8 cellular contexts compared by ENCODE assay signal in genomic region chrX:41335590-41336331, GRCh38. TPM values are rescaled to one million over a fixed set of nuclear protein-coding genes. Genes with fewer than 3 reads are reported as not detected.
DNase-seq lines count a peak whose midpoint lies in the region; ATAC-seq and TF ChIP-seq lines count a peak whose summit lies in the region.

No MANE protein-coding gene starts in this region.

- H3K4me1 ChIP-seq in SK-N-SH (ENCODE audit: control insufficient read depth in 1 of 2, insufficient read depth in 2 of 2, low read depth in 1 of 2, low read length in 1 of 2): peaks cover 0 to 26% of the 10 kb centered on the region in 2 experiments; a peak in 3 of 4 replicates
- peaks cover 8% of the 10 kb centered on the region for H3K4me1 ChIP-seq in iPS-15b (ENCODE audit: control insufficient read depth, insufficient read depth, low read length)
- H3K4me1 ChIP-seq in stomach smooth muscle (ENCODE audit: control insufficient read depth, insufficient read depth, low read length): peaks cover 35% of the 10 kb centered on the region

- H3K27ac ChIP-seq in SK-N-SH (ENCODE audit: low read depth in 2 of 2, low read length in 1 of 2): peak overlapping the region in 1 of 2 experiments; percentile 99; a peak in 2 of 4 replicates
- peak overlapping the region; percentile 100 for H3K27ac ChIP-seq in stomach smooth muscle (ENCODE audit: low read length)

- no peak overlapping the region for H2AFZ ChIP-seq in SK-N-SH (ENCODE audit: low read depth)

- H3K27me3 Mint-ChIP-seq in activated T-helper 17 cell treated with anti-CD3 and anti-CD28 coated beads, Interleukin-2, amount 50 U/mL, for 72 hours: no peaks in the 10 kb centered on the region

- peaks cover 58% of the 10 kb centered on the region for H4K20me1 ChIP-seq in SK-N-SH (ENCODE audit: insufficient read depth)

- H3K9me3 Mint-ChIP-seq in activated T-helper 17 cell treated with anti-CD3 and anti-CD28 coated beads, Interleukin-2, amount 50 U/mL, for 72 hours: no peaks in the 10 kb centered on the region

- H3K9me3 ChIP-seq in SK-N-SH (no peaks in the 10 kb centered on the region), iPS-15b (ENCODE audit: control insufficient read depth, insufficient read depth, low read length) (no peaks in the 10 kb centered on the region), stomach smooth muscle (ENCODE audit: control insufficient read depth in 2 of 2, low read length in 2 of 2) (no peaks in the 10 kb centered on the region)

- DNase-seq in SK-N-SH (no peak), cortex of kidney (lab: John Stamatoyannopoulos, UW) (no peak), hypothalamus (lab: John Stamatoyannopoulos, UW) (no peak)
- DNase-seq in activated CD8-positive, alpha-beta memory T cell treated with anti-CD3 and anti-CD28 coated beads, Interleukin-2, amount 50 U/mL, for 48 hours: no peak

- H3K27me3 ChIP-seq in SK-N-SH (ENCODE audit: insufficient read depth): no peaks in the 10 kb centered on the region
- no peaks in the 10 kb centered on the region for H3K27me3 ChIP-seq in iPS-15b (ENCODE audit: control insufficient read depth, insufficient read depth, low read length)
- H3K27me3 ChIP-seq in stomach smooth muscle (ENCODE audit: control insufficient read depth in 1 of 2, insufficient read depth in 2 of 2, low read length in 2 of 2): no peaks in the 10 kb centered on the region

- peaks cover 68% of the 10 kb centered on the region for H3K79me2 ChIP-seq in SK-N-SH (ENCODE audit: insufficient read depth)

- H3K4me1 Mint-ChIP-seq in activated T-helper 17 cell treated with anti-CD3 and anti-CD28 coated beads, Interleukin-2, amount 50 U/mL, for 72 hours: peaks cover 6% of the 10 kb centered on the region

- H3K9ac ChIP-seq in SK-N-SH: peak overlapping the region; percentile 100
- H3K9ac ChIP-seq in iPS-15b (ENCODE audit: low read depth, low read length): peak overlapping the region; percentile 77
- H3K9ac ChIP-seq in stomach smooth muscle (ENCODE audit: low read length in 2 of 2): peak overlapping the region; percentile 78 to 99

- peak overlapping the region; percentile 89 for H3K4me2 ChIP-seq in SK-N-SH

- peak overlapping the region; percentile 95 for H3K4me3 Mint-ChIP-seq in activated T-helper 17 cell treated with anti-CD3 and anti-CD28 coated beads, Interleukin-2, amount 50 U/mL, for 72 hours

- ATAC-seq in SK-N-SH treated with all-trans-retinoic acid at 6 μM for 48 hours: no peak
- peak; percentile 13 for ATAC-seq in activated T-helper 17 cell treated with anti-CD3 and anti-CD28 coated beads, Interleukin-2, amount 50 U/mL, for 72 hours (replicated peaks)

- POLR2A ChIA-PET in SK-N-SH (lab: Yijun Ruan, JAX): no interaction called here

- peaks cover 76% of the 10 kb centered on the region for H3K36me3 Mint-ChIP-seq in activated T-helper 17 cell treated with anti-CD3 and anti-CD28 coated beads, Interleukin-2, amount 50 U/mL, for 72 hours (ENCODE audit: low read depth)

- H3K36me3 ChIP-seq in SK-N-SH (replicated peaks in 1 of 2; ENCODE audit: control insufficient read depth in 1 of 2, insufficient read depth in 2 of 2, low read length in 1 of 2) (peaks cover 31 to 32% of the 10 kb centered on the region in 2 experiments), iPS-15b (ENCODE audit: control insufficient read depth, insufficient read depth, low read length) (peaks cover 9% of the 10 kb centered on the region), stomach smooth muscle (ENCODE audit: control insufficient read depth in 2 of 2, insufficient read depth in 2 of 2, low read length in 2 of 2) (peaks cover 0 to 10% of the 10 kb centered on the region in 2 donors)

- WGBS in SK-N-SH (ENCODE audit: low lambda C conversion rate): 21% methylated on average over 10 of the region's 10 CpGs

- H3K9me2 ChIP-seq in SK-N-SH: no peaks in the 10 kb centered on the region

- H3K27ac Mint-ChIP-seq in activated T-helper 17 cell treated with anti-CD3 and anti-CD28 coated beads, Interleukin-2, amount 50 U/mL, for 72 hours: peak overlapping the region; percentile 100

- CTCF ChIA-PET in SK-N-SH (lab: Yijun Ruan, JAX): interaction anchor here (1.3 to 1.6 kb wide), 3 partner anchors 9 to 82 kb away, joined by 3 to 4 read pairs (median 3); no protein-coding TSS in a partner anchor

- no peak for TF ChIP-seq RAD21 in SK-N-SH (IDR thresholded peaks at IDR 0.05; ENCODE audit: low read length)

- TF ChIP-seq CTCF in SK-N-SH (IDR thresholded peaks at IDR 0.05): no peak

- peaks cover 17% of the 10 kb centered on the region for H3F3A ChIP-seq in SK-N-SH (replicated peaks; ENCODE audit: insufficient read depth)

- peak overlapping the region; percentile 99 to 100 for H3K4me3 ChIP-seq in SK-N-SH (ENCODE audit: low read depth in 2 of 2, low read length in 1 of 2)
- H3K4me3 ChIP-seq in iPS-15b (ENCODE audit: low read depth, low read length): peak overlapping the region; percentile 90
- H3K4me3 ChIP-seq in stomach smooth muscle (ENCODE audit: low read length in 2 of 2): peak overlapping the region; percentile 86 to 98

- no peak for TF ChIP-seq EP300 in SK-N-SH (IDR thresholded peaks at IDR 0.05; ENCODE audit: borderline replicate concordance in 1 of 2, low read depth in 1 of 2, low read length in 1 of 2)

TF ChIP-seq in SK-N-SH, 30 proteins besides CTCF, POLR2A, EP300 and RAD21:
- 0 out of 2 replicates have a peak, but pooled peaks have one; percentile 29 for TF ChIP-seq TCF12 (IDR thresholded peaks at IDR 0.05)
- TF ChIP-seq TEAD4 (IDR thresholded peaks at IDR 0.05; ENCODE audit: borderline replicate concordance, insufficient read depth): no peak
- TF ChIP-seq JUND (IDR thresholded peaks at IDR 0.05): 0 out of 2 replicates have a peak, but pooled peaks have one; percentile 1

TF ChIP-seq in SK-N-SH treated with all-trans-retinoic acid at 6 μM for 48 hours, 23 proteins besides CTCF, POLR2A, EP300 and RAD21 (continues in another document):
- no peak for TF ChIP-seq POU6F1 (CRISPR knock-in tag; IDR thresholded peaks at IDR 0.05; ENCODE audit: borderline replicate concordance, low read depth)
- no peak for TF ChIP-seq ZC3H10 (CRISPR knock-in tag; IDR thresholded peaks at IDR 0.05)
- no peak for TF ChIP-seq TCF4 (CRISPR knock-in tag; IDR thresholded peaks at IDR 0.05; ENCODE audit: borderline replicate concordance)
- no peak for TF ChIP-seq TOX (CRISPR knock-in tag; IDR thresholded peaks at IDR 0.05; ENCODE audit: borderline replicate concordance)
- no peak for TF ChIP-seq OSR1 (CRISPR knock-in tag; IDR thresholded peaks at IDR 0.05)
- no peak for TF ChIP-seq SNAI2 (CRISPR knock-in tag; IDR thresholded peaks at IDR 0.05)
- TF ChIP-seq TSHZ2 (CRISPR knock-in tag; IDR thresholded peaks at IDR 0.05): no peak
- no peak for TF ChIP-seq GLIS3 (CRISPR knock-in tag; IDR thresholded peaks at IDR 0.05)
- no peak for TF ChIP-seq BACH2 (CRISPR knock-in tag; IDR thresholded peaks at IDR 0.05; ENCODE audit: borderline replicate concordance)

RNA-seq across cellular contexts. Expression of gene DDX3X, which starts 1.8 kb away (rescaled TPM):
- polyA plus RNA-seq in SK-N-SH (2012; rRNA removed): 30.9 and 46.4 TPM in 2 replicates
- 63.8 and 64.9 TPM in 2 replicates for polyA plus RNA-seq in SK-N-SH (2012; cell fraction: cytosol; rRNA removed)
- 39.2 and 79.4 TPM in 2 replicates for polyA plus RNA-seq in SK-N-SH (2012; cell fraction: nucleus; rRNA removed)
- total RNA-seq in activated T-helper 17 cell treated with anti-CD3 and anti-CD28 coated beads, Interleukin-2, amount 50 U/mL, for 72 hours: 100 to 1,000 TPM; 226 to 303 TPM
